In the genomic region with DNA sequence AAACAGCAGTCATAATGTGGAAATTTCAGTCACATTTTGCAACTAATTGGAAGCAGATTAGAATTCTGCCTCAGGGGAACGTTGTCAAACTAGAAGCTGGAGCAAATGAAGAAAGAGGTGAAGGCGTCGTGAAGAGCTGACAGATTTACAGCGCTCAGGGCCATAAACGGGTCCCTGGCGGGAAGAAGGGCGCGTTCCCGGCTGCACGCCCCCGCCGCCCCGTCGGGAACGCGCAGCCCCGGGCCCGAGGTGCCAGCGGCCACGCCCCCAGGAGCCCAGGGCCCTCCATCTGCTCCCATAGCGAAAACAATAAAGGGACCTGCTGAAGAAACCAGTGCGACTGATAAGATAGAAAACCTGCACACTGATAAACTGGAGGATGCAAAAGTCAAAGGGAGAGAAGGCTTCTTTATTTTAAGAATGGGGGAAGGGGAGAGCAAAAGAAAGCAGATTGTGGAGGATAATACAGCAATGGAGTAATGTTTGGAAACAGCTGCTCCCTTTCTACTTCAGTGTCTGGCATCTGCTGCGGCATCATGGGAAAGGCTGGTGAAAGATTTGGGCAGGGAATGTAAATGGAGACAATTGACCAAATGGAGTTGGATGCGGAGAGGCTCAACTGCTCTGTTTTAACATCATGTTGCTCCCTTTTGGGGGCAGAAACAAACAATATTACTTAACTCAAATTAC, we compare ENCODE assay signal across 9 cellular contexts. TPM values are rescaled to one million over a fixed set of nuclear protein-coding genes. Genes with fewer than 3 reads are reported as not detected.
DNase-seq lines count a peak whose midpoint lies in the region; ATAC-seq and TF ChIP-seq lines count a peak whose summit lies in the region.
"Had no signal": no experiment of that assay in that cellular context is flagged by ENCODE, and none has a peak within 500 bp of the region (broad histone marks: within the 10 kb centered on the region; RNA-seq: fewer than 3 reads in every experiment).

No MANE protein-coding gene starts in this region.

- no peak for TF ChIP-seq POLR2A in body of pancreas (IDR thresholded peaks at IDR 0.05)
- TF ChIP-seq POLR2A in tibial nerve (IDR thresholded peaks at IDR 0.05), result no peak

- H3K27ac Mint-ChIP-seq in T-helper 17 cell, result no peak overlapping the region

- H3K9me3 ChIP-seq in HUES48 (ENCODE audit: control insufficient read depth, insufficient read depth, low read length) (no peaks in the 10 kb centered on the region), body of pancreas (no peaks in the 10 kb centered on the region), tibial nerve (no peaks in the 10 kb centered on the region), T-helper 17 cell (ENCODE audit: control insufficient read depth, low read length, poor library complexity, severe bottlenecking) (no peaks in the 10 kb centered on the region)

- H3K4me1 Mint-ChIP-seq in T-helper 17 cell, result no peaks in the 10 kb centered on the region

- H3K36me3 ChIP-seq in HUES48 (ENCODE audit: control insufficient read depth, insufficient read depth, low read length), result no peaks in the 10 kb centered on the region
- no peaks in the 10 kb centered on the region for H3K36me3 ChIP-seq in body of pancreas (replicated peaks in 1 of 2; ENCODE audit: insufficient read depth in 1 of 2, low read depth in 2 of 2)
- no peaks in the 10 kb centered on the region for H3K36me3 ChIP-seq in tibial nerve

- peaks cover 2% of the 10 kb centered on the region for H3K36me3 Mint-ChIP-seq in T-helper 17 cell (ENCODE audit: low read depth)

- H3K4me1 ChIP-seq in HUES48 (ENCODE audit: control insufficient read depth, insufficient read depth, low read length) (peaks cover 91% of the 10 kb centered on the region), body of pancreas (peaks cover 92% of the 10 kb centered on the region), tibial nerve (peaks cover 0 to 70% (median 23%) of the 10 kb centered on the region in 4 donors)

- H3K27me3 ChIP-seq in HUES48 (ENCODE audit: control insufficient read depth, insufficient read depth, low read length) (no peaks in the 10 kb centered on the region), body of pancreas (no peaks in the 10 kb centered on the region), tibial nerve (no peaks in the 10 kb centered on the region)

- H3K4me3 ChIP-seq in HUES48 (ENCODE audit: low read depth, low read length) (peak overlapping the region; percentile 32; the same call in 1 of the 2 replicates), body of pancreas (no peak overlapping the region), tibial nerve (peak overlapping the region in 3 of 4 donors; percentile 11 to 52 (median 37))

- H3K4me3 Mint-ChIP-seq in T-helper 17 cell, result no peak overlapping the region

- intact Hi-C loops in body of pancreas (cut with DNase I) (no loop called here), left colon (cut with DNase I, micrococcal nuclease) (no loop called here)

- H3K27me3 Mint-ChIP-seq in T-helper 17 cell, result peaks cover 42% of the 10 kb centered on the region

- ATAC-seq in body of pancreas (peak; percentile 43), left colon (peak; percentile 74), T-helper 17 cell (no peak)

- H3K9ac ChIP-seq in HUES48 (ENCODE audit: low read depth, low read length), result no peak overlapping the region

- WGBS in body of pancreas, 2 donors, result 25 to 28% methylated on average over 24 of the region's 24 CpGs
- 10 to 22% methylated on average over 24 of the region's 24 CpGs for WGBS in tibial nerve, 2 donors

- no peak for TF ChIP-seq EP300 in tibial nerve (IDR thresholded peaks at IDR 0.05)

- H3K27ac ChIP-seq in HUES48 (ENCODE audit: low read depth, low read length), result peak overlapping the region; percentile 95
- H3K27ac ChIP-seq in body of pancreas, result peak overlapping the region; percentile 27 to 51 (median 41)
- H3K27ac ChIP-seq in tibial nerve, result peak overlapping the region in 3 of 4 donors; percentile 41 to 79 (median 79)

- DNase-seq in body of pancreas, result peak in 1 of 4 donors; percentile 61
- DNase-seq in left colon, result peak; percentile 54 to 56
- peak in 1 of 2 donors; percentile 37 for DNase-seq in tibial nerve (ENCODE audit: low spot score in 2 of 2)
- no peak for DNase-seq in activated CD4-positive, alpha-beta T cell treated with anti-CD3 and anti-CD28 coated beads for 1 hour
- DNase-seq in SW480 (ENCODE audit: low spot score), result no peak
- no peak for DNase-seq in NCI-H2107 (lab: John Stamatoyannopoulos, UW)
- no peak for DNase-seq in T-helper 17 cell

- TF ChIP-seq CTCF in body of pancreas (IDR thresholded peaks at IDR 0.05) (no peak), tibial nerve (IDR thresholded peaks at IDR 0.05) (no peak)

RNA-seq across cellular contexts. Expression of gene ZNF608, which starts 11.1 kb away (rescaled TPM):
- total RNA-seq in body of pancreas (10 to 100 TPM; 30.1 to 33.6 TPM), left colon (10 to 100 TPM; 16.2 to 23.1 TPM), tibial nerve (10 to 100 TPM; 16.3 to 34.8 (median 23.7) TPM), T-helper 17 cell (under 1 TPM; 0.16 to 0.42 TPM)
- total RNA-seq: T-helper 2 cell treated with Interferon-gamma antibody and Interleukin-4, amounts not matched to agents 100 ng/mL and 5 ng/mL, for 36 hours had no signal

Comparison
In these comparisons a context has a peak if more than half of its experiments do, and no peak if none do; other contexts are left out.
1. H3K27ac ChIP-seq: peak in every context shown above with its lines; median percentile 95 in HUES48; 79 in tibial nerve; 41 in body of pancreas.
2. H3K4me3 ChIP-seq: peak in HUES48 (single experiment) and tibial nerve (3 of 4); none in body of pancreas (0 of 2).
3. DNase-seq: peak in left colon (2 of 2); none in activated CD4-positive, alpha-beta T cell treated with anti-CD3 and anti-CD28 coated beads for 1 hour (single experiment), SW480 (single experiment), NCI-H2107 (single experiment) and T-helper 17 cell (0 of 3).
4. RNA of gene ZNF608, which starts 11.1 kb away (total RNA-seq): 30.1 to 33.6 TPM in body of pancreas, 16.3 to 34.8 TPM in tibial nerve and 16.2 to 23.1 TPM in left colon; 0.16 to 0.42 TPM in T-helper 17 cell; every median in the first group is over 10 times any median in the second.